Comparison of ENCODE assay signal across 21 cellular contexts in genomic region chr22:36110306-36110791, GRCh38.
A peak's percentile ranks its signal among the peaks of the same experiment; 100 is the strongest.
DNase-seq lines count a peak whose midpoint lies in the region; ATAC-seq, FAIRE-seq and TF ChIP-seq lines count a peak whose summit lies in the region.
"Had no signal": no experiment of that assay in that cellular context is flagged by ENCODE, and none has a peak within 500 bp of the region (broad histone marks: within the 10 kb centered on the region; RNA-seq: fewer than 3 reads in every experiment).

No MANE protein-coding gene starts in this region.

- peaks cover 6% of the 10 kb centered on the region for H3K27me3 Mint-ChIP-seq in nephron (ENCODE audit: low read depth)

- no peak overlapping the region for H3K27ac ChIP-seq in coronary artery
- H3K27ac ChIP-seq: gastroesophageal sphincter, right atrium auricular region, SJSA1 had no signal

- no peak for FAIRE-seq in HTR-8/SVneo (lab: Jason Lieb, UNC)
- FAIRE-seq: K562 had no signal

- peak; percentile 18 for DNase-seq in HTR-8/SVneo (ENCODE audit: insufficient read length, low spot score)
- no peak for DNase-seq in coronary artery (ENCODE audit: low spot score)
- no peak for DNase-seq in stimulated activated effector memory CD8-positive, alpha-beta T cell treated with anti-CD3 and anti-CD28 coated beads, Interleukin-12 subunit alpha, Interleukin-12 subunit beta, amount 100 ng/mL, for 72 hours (ENCODE audit: low spot score in 2 of 2)
- no peak for DNase-seq in activated CD4-positive, alpha-beta T cell treated with anti-CD3 and anti-CD28 coated beads for 1 hour
- no peak for DNase-seq in CD1c-positive myeloid dendritic cell (ENCODE audit: extremely low spot score)
- no peak for DNase-seq in HCEC 1CT
- no peak for DNase-seq in T-helper 9 cell
- DNase-seq: AML-193; amygdala; Calu3; naive thymus-derived CD4-positive, alpha-beta T cell; NCI-H1048; NCI-H2081 treated with DMSO at 0.1 percent for 48 hours; NCI-H526; stimulated activated CD4-positive, alpha-beta T cell treated with anti-CD3 and anti-CD28 coated beads, Interleukin-2, amount 100 ng/mL, for 24 hours had no signal

- H3K4me3 Mint-ChIP-seq in nephron: no peak overlapping the region
- no peak overlapping the region for H3K4me3 Mint-ChIP-seq in stimulated activated effector memory CD8-positive, alpha-beta T cell treated with anti-CD3 and anti-CD28 coated beads, Interleukin-12 subunit alpha, Interleukin-12 subunit beta, amount 100 ng/mL, for 72 hours
- H3K4me3 Mint-ChIP-seq: naive thymus-derived CD4-positive, alpha-beta T cell had no signal

- no peak for ATAC-seq in stimulated activated effector memory CD8-positive, alpha-beta T cell treated with anti-CD3 and anti-CD28 coated beads, Interleukin-12 subunit alpha, Interleukin-12 subunit beta, amount 100 ng/mL, for 72 hours
- ATAC-seq: activated CD4-positive, CD25-positive, alpha-beta regulatory T cell treated with anti-CD3 and anti-CD28 coated beads, Interleukin-2, amount 50 U/mL, for 24 hours; gastroesophageal sphincter; K562; naive thymus-derived CD4-positive, alpha-beta T cell had no signal

- H3K4me3 ChIP-seq in coronary artery: peak overlapping the region; percentile 30
- H3K4me3 ChIP-seq: gastroesophageal sphincter, K562, right atrium auricular region, SJSA1 had no signal

- peak overlapping the region; percentile 64 to 74 (median 70) for H3K27ac Mint-ChIP-seq in nephron
- peak overlapping the region; percentile 81 for H3K27ac Mint-ChIP-seq in stimulated activated effector memory CD8-positive, alpha-beta T cell treated with anti-CD3 and anti-CD28 coated beads, Interleukin-12 subunit alpha, Interleukin-12 subunit beta, amount 100 ng/mL, for 72 hours
- H3K27ac Mint-ChIP-seq: naive thymus-derived CD4-positive, alpha-beta T cell had no signal

- H3K9me3 Mint-ChIP-seq in nephron: no peaks in the 10 kb centered on the region
- H3K9me3 Mint-ChIP-seq in stimulated activated effector memory CD8-positive, alpha-beta T cell treated with anti-CD3 and anti-CD28 coated beads, Interleukin-12 subunit alpha, Interleukin-12 subunit beta, amount 100 ng/mL, for 72 hours: no peaks in the 10 kb centered on the region

- H3K4me1 Mint-ChIP-seq in nephron: peaks cover 14% of the 10 kb centered on the region
- no peaks in the 10 kb centered on the region for H3K4me1 Mint-ChIP-seq in stimulated activated effector memory CD8-positive, alpha-beta T cell treated with anti-CD3 and anti-CD28 coated beads, Interleukin-12 subunit alpha, Interleukin-12 subunit beta, amount 100 ng/mL, for 72 hours

- TF ChIP-seq CTCF in coronary artery (IDR thresholded peaks at IDR 0.05) (no peak), nephron (IDR thresholded peaks at IDR 0.05; ENCODE audit: unreplicated experiment in 3 of 3) (no peak)

- H3K36me3 Mint-ChIP-seq in nephron (ENCODE audit: low read depth): no peaks in the 10 kb centered on the region
- no peaks in the 10 kb centered on the region for H3K36me3 Mint-ChIP-seq in stimulated activated effector memory CD8-positive, alpha-beta T cell treated with anti-CD3 and anti-CD28 coated beads, Interleukin-12 subunit alpha, Interleukin-12 subunit beta, amount 100 ng/mL, for 72 hours
